Comparison of ENCODE assay signal across 24 cellular contexts in genomic region chr2:33107690-33108482, GRCh38.
DNase-seq lines count a peak whose midpoint lies in the region; ATAC-seq and TF ChIP-seq lines count a peak whose summit lies in the region.
"Had no signal": no experiment of that assay in that cellular context is flagged by ENCODE, and none has a peak within 500 bp of the region (broad histone marks: within the 10 kb centered on the region; RNA-seq: fewer than 3 reads in every experiment).

No MANE protein-coding gene starts in this region.

- H3K27me3 Mint-ChIP-seq in immature natural killer cell (ENCODE audit: low read depth in 3 of 3): peaks cover 2 to 15% (median 3%) of the 10 kb centered on the region in 3 donors

- no peak overlapping the region for H3K4me3 ChIP-seq in heart left ventricle
- no peak overlapping the region for H3K4me3 ChIP-seq in gastroesophageal sphincter
- H3K4me3 ChIP-seq in tibial artery: peak overlapping the region in 1 of 2 donors; percentile 3
- H3K4me3 ChIP-seq: body of pancreas, transverse colon had no signal

- intact Hi-C loops in heart left ventricle (cut with DNase I) (no loop called here), Right ventricle myocardium inferior (cut with DNase I) (no loop called here), tibial artery (cut with DNase I; ENCODE audit: low total_unique reads) (no loop called here)

- peaks cover 2 to 58% (median 23%) of the 10 kb centered on the region in 12 donors for H3K4me1 ChIP-seq in heart left ventricle
- peaks cover 13 to 58% (median 17%) of the 10 kb centered on the region in 3 donors for H3K4me1 ChIP-seq in gastroesophageal sphincter
- H3K4me1 ChIP-seq in tibial artery: peaks cover 0 to 97% (median 41%) of the 10 kb centered on the region in 4 donors

- peaks cover 0 to 2% (median 0%) of the 10 kb centered on the region in 6 donors for H3K9me3 Mint-ChIP-seq in immature natural killer cell
- H3K9me3 Mint-ChIP-seq: activated B cell treated with CpG ODN at 0.5 μM for 24 hours; activated CD4-positive, alpha-beta memory T cell treated with anti-CD3 and anti-CD28 coated beads for 36 hours; activated naive CD8-positive, alpha-beta T cell treated with anti-CD3 and anti-CD28 coated beads, Interleukin-2, amount 10 ng/mL, durations not matched to agents 7 days and 5 days; dendritic cell treated with granulocyte-macrophage colony-stimulating factor and Interleukin-4, amounts not matched to agents 40 ng/mL and 50 ng/mL, for 4 days; stimulated activated naive CD8-positive, alpha-beta T cell treated with anti-CD3 and anti-CD28 coated beads, Interleukin-15, Interleukin-2, amounts not matched to agents 100 ng/mL and 50 ng/mL, for 24 hours had no signal

- WGBS in heart left ventricle, 4 donors: 75 to 80% (median 78%) methylated on average over 8 of the region's 8 CpGs
- 77 to 81% methylated on average over 6 to 7 of the region's 8 CpGs for WGBS in gastroesophageal sphincter (ENCODE audit: low coverage in 1 of 2), 2 donors

- TF ChIP-seq CTCF in heart left ventricle (IDR thresholded peaks at IDR 0.05) (no peak), gastroesophageal sphincter (IDR thresholded peaks at IDR 0.05) (no peak), tibial artery (IDR thresholded peaks at IDR 0.05) (no peak)

- no peak overlapping the region for H3K27ac Mint-ChIP-seq in immature natural killer cell
- H3K27ac Mint-ChIP-seq: activated B cell treated with CpG ODN at 0.5 μM for 24 hours; activated CD4-positive, alpha-beta memory T cell treated with anti-CD3 and anti-CD28 coated beads for 36 hours; activated naive CD8-positive, alpha-beta T cell treated with anti-CD3 and anti-CD28 coated beads, Interleukin-2, amount 10 ng/mL, durations not matched to agents 7 days and 5 days; dendritic cell treated with granulocyte-macrophage colony-stimulating factor and Interleukin-4, amounts not matched to agents 40 ng/mL and 50 ng/mL, for 4 days; stimulated activated naive CD8-positive, alpha-beta T cell treated with anti-CD3 and anti-CD28 coated beads, Interleukin-15, Interleukin-2, amounts not matched to agents 100 ng/mL and 50 ng/mL, for 24 hours had no signal

- no peak for DNase-seq in heart left ventricle
- no peak for DNase-seq in Right ventricle myocardium inferior (ENCODE audit: missing footprints)
- DNase-seq in tibial artery: no peak
- DNase-seq in immature natural killer cell: no peak
- DNase-seq in hippocampal formation (lab: John Stamatoyannopoulos, UW): no peak
- DNase-seq: activated B cell treated with CpG ODN at 0.5 μM for 24 hours; activated CD4-positive, alpha-beta memory T cell treated with anti-CD3 and anti-CD28 coated beads for 36 hours; activated effector memory CD4-positive, alpha-beta T cell treated with Interleukin-2 at 50 U/mL for 16 hours; activated naive CD8-positive, alpha-beta T cell treated with anti-CD3 and anti-CD28 coated beads, Interleukin-2, amount 10 ng/mL, durations not matched to agents 7 days and 5 days; body of pancreas; COR-L47; DMS79 treated with DMSO at 0.1 percent for 48 hours; NCI-H526 treated with DMSO at 0.1 percent for 48 hours; occipital lobe; stimulated activated CD4-positive, alpha-beta T cell treated with anti-CD3 and anti-CD28 coated beads, Interleukin-12 subunit alpha, Interleukin-12 subunit beta, amount 100 ng/mL, for 4 hours; stimulated activated CD4-positive, alpha-beta T cell treated with anti-CD3 and anti-CD28 coated beads, Interleukin-4, amount 100 ng/mL, for 4 hours; T1000; transverse colon had no signal

- H3K27ac ChIP-seq in heart left ventricle: peak overlapping the region in 7 of 12 donors; percentile 21 to 61 (median 51)
- H3K27ac ChIP-seq in gastroesophageal sphincter: peak overlapping the region in 3 of 4 donors; percentile 45 to 64 (median 53)
- peak overlapping the region; percentile 80 to 85 for H3K27ac ChIP-seq in tibial artery
- H3K27ac ChIP-seq: body of pancreas, KMS-11, transverse colon had no signal

- no peak for TF ChIP-seq EP300 in gastroesophageal sphincter (IDR thresholded peaks at IDR 0.05)

- no peak for TF ChIP-seq POLR2A in heart left ventricle (IDR thresholded peaks at IDR 0.05)
- no peak for TF ChIP-seq POLR2A in gastroesophageal sphincter (IDR thresholded peaks at IDR 0.05)

- H3K4me3 Mint-ChIP-seq in immature natural killer cell: no peak overlapping the region
- H3K4me3 Mint-ChIP-seq: activated B cell treated with CpG ODN at 0.5 μM for 24 hours; activated CD4-positive, alpha-beta memory T cell treated with anti-CD3 and anti-CD28 coated beads for 36 hours; activated naive CD8-positive, alpha-beta T cell treated with anti-CD3 and anti-CD28 coated beads, Interleukin-2, amount 10 ng/mL, durations not matched to agents 7 days and 5 days; dendritic cell treated with granulocyte-macrophage colony-stimulating factor and Interleukin-4, amounts not matched to agents 40 ng/mL and 50 ng/mL, for 4 days; stimulated activated naive CD8-positive, alpha-beta T cell treated with anti-CD3 and anti-CD28 coated beads, Interleukin-15, Interleukin-2, amounts not matched to agents 100 ng/mL and 50 ng/mL, for 24 hours had no signal

- H3K27me3 ChIP-seq in heart left ventricle: no peaks in the 10 kb centered on the region
- no peaks in the 10 kb centered on the region for H3K27me3 ChIP-seq in gastroesophageal sphincter
- H3K27me3 ChIP-seq in tibial artery: no peaks in the 10 kb centered on the region
- H3K27me3 ChIP-seq: body of pancreas, transverse colon had no signal

- H3K9me3 ChIP-seq in heart left ventricle (no peaks in the 10 kb centered on the region), gastroesophageal sphincter (no peaks in the 10 kb centered on the region), tibial artery (no peaks in the 10 kb centered on the region)
- H3K9me3 ChIP-seq: body of pancreas, transverse colon had no signal

- ATAC-seq in heart left ventricle: no peak
- no peak for ATAC-seq in Right ventricle myocardium inferior
- ATAC-seq in SK-N-SH treated with all-trans-retinoic acid at 6 μM for 48 hours: peak; percentile 14; the same call in 1 of the 3 replicates
- no peak for ATAC-seq in gastroesophageal sphincter
- ATAC-seq in HG02623 (IDR thresholded peaks at IDR 0.05; ENCODE audit: unreplicated experiment): no peak

- H3K4me1 Mint-ChIP-seq in immature natural killer cell: no peaks in the 10 kb centered on the region
- H3K4me1 Mint-ChIP-seq: activated B cell treated with CpG ODN at 0.5 μM for 24 hours; activated naive CD8-positive, alpha-beta T cell treated with anti-CD3 and anti-CD28 coated beads, Interleukin-2, amount 10 ng/mL, durations not matched to agents 7 days and 5 days had no signal

- H3K36me3 ChIP-seq in heart left ventricle: peaks cover 0 to 8% (median 0%) of the 10 kb centered on the region in 9 donors
- H3K36me3 ChIP-seq in gastroesophageal sphincter: no peaks in the 10 kb centered on the region
- no peaks in the 10 kb centered on the region for H3K36me3 ChIP-seq in tibial artery
- H3K36me3 ChIP-seq: transverse colon had no signal

- H3K36me3 Mint-ChIP-seq in immature natural killer cell: no peaks in the 10 kb centered on the region
- H3K36me3 Mint-ChIP-seq: activated CD4-positive, alpha-beta memory T cell treated with anti-CD3 and anti-CD28 coated beads for 36 hours; activated naive CD8-positive, alpha-beta T cell treated with anti-CD3 and anti-CD28 coated beads, Interleukin-2, amount 10 ng/mL, durations not matched to agents 7 days and 5 days had no signal

TF ChIP-seq in SK-N-SH treated with all-trans-retinoic acid at 6 μM for 48 hours, 23 proteins besides CTCF, POLR2A, EP300 and RAD21:
- TF ChIP-seq ZFP30 (CRISPR knock-in tag; IDR thresholded peaks at IDR 0.05) (no peak), CSDC2 (CRISPR knock-in tag; IDR thresholded peaks at IDR 0.05) (no peak), PATZ1 (CRISPR knock-in tag; IDR thresholded peaks at IDR 0.05; ENCODE audit: borderline replicate concordance) (peak; percentile 69; the same call in 1 of the 2 replicates)
